ENCODE assay signal across 14 cellular contexts in the genomic region with DNA sequence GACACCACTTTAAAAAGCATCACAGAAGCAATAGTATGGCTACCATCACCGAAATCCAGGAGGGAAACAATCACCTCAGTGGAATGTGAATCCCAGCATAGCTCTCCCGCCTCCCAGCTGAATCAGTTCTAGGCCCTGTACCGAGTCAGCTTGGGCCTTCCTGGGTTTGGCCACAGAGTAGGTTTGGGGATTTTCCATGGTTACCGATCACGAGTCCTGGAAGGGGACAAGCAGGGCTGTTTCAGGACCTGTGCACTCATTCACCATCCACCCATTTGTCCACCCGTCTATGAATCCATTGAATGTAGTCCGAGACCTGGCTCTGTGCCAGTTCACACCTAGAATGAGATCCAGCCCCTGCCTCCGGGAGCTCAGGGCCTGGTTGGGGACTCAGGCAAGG.
A peak's percentile ranks its signal among the peaks of the same experiment; 100 is the strongest.
DNase-seq lines count a peak whose midpoint lies in the region; ATAC-seq and TF ChIP-seq lines count a peak whose summit lies in the region.
"Had no signal": no experiment of that assay in that cellular context is flagged by ENCODE, and none has a peak within 500 bp of the region (broad histone marks: within the 10 kb centered on the region; RNA-seq: fewer than 3 reads in every experiment).

No MANE protein-coding gene starts in this region.

- H4K20me1 ChIP-seq in PC-3 (ENCODE audit: low read length): no peaks in the 10 kb centered on the region

- no peaks in the 10 kb centered on the region for H3K27me3 ChIP-seq in PC-3 (ENCODE audit: low read length)

- no peaks in the 10 kb centered on the region for H3K36me3 ChIP-seq in PC-3 (ENCODE audit: low read depth, low read length)

- no peak overlapping the region for H3K4me3 ChIP-seq in PC-3 (ENCODE audit: low read length)
- H3K4me3 ChIP-seq in coronary artery: no peak overlapping the region
- H3K4me3 ChIP-seq: GM12878 had no signal

- POLR2A ChIA-PET in PC-3 (lab: Charles Lee; ENCODE audit: unreplicated experiment): no interaction called here

- no peak overlapping the region for H2AFZ ChIP-seq in PC-3 (ENCODE audit: low read length)

- BruUV-seq in PC-3 (replicated peaks; lab: Mats Ljungman, UMichigan): no TSS peak

- CTCF ChIA-PET in PC-3 (lab: Charles Lee): no interaction called here

- peaks cover 13% of the 10 kb centered on the region for H3K4me1 ChIP-seq in PC-3 (ENCODE audit: insufficient read depth, low read length)

- H3K9me2 ChIP-seq in PC-3 (replicated peaks; ENCODE audit: low read length): no peaks in the 10 kb centered on the region

- ATAC-seq in PC-3 (peak; percentile 44), GM21447 (IDR thresholded peaks at IDR 0.05; ENCODE audit: unreplicated experiment) (no peak)
- ATAC-seq: GM12878 had no signal

- TF ChIP-seq CTCF in PC-3 (conservative IDR thresholded peaks at IDR 0.05; ENCODE audit: low read depth, low read length) (no peak), coronary artery (IDR thresholded peaks at IDR 0.05) (no peak)

- DNase-seq in EL (peak; percentile 85), PC-3 (peak; percentile 59), coronary artery (ENCODE audit: low spot score) (no peak), renal cortical epithelial cell (ENCODE audit: low read depth) (peak; percentile 50), germinal center (ENCODE audit: low spot score) (no peak), NCI-H146 (lab: John Stamatoyannopoulos, UW) (no peak), NCI-H2107 (lab: John Stamatoyannopoulos, UW) (no peak)
- DNase-seq: activated CD4-positive, alpha-beta memory T cell treated with anti-CD3 and anti-CD28 coated beads, Interleukin-2, amount 10 ng/mL, durations not matched to agents 7 days and 5 days; activated naive CD4-positive, alpha-beta T cell; cortex of kidney; H9; KG1 had no signal

- intact Hi-C loops in PC-3 (cut with micrococcal nuclease): no loop called here

- H3K27ac ChIP-seq in PC-3 (ENCODE audit: low read length): no peak overlapping the region
- peak overlapping the region; percentile 95 to 98 for H3K27ac ChIP-seq in coronary artery

- H3K9ac ChIP-seq in PC-3 (ENCODE audit: low read length): no peak overlapping the region

- H3K9me3 ChIP-seq in PC-3 (ENCODE audit: low read length): no peaks in the 10 kb centered on the region

- no peaks in the 10 kb centered on the region for H3K79me2 ChIP-seq in PC-3 (ENCODE audit: low read length)

- no peak overlapping the region for H3K4me2 ChIP-seq in PC-3 (ENCODE audit: low read length)

- peaks cover 4% of the 10 kb centered on the region for H3F3A ChIP-seq in PC-3 (ENCODE audit: low read length, unreplicated experiment)

Comparison
In these comparisons a context has a peak if more than half of its experiments do, and no peak if none do; other contexts are left out.
1. DNase-seq: peak in EL (single experiment), PC-3 (single experiment) and renal cortical epithelial cell (single experiment); none in coronary artery (single experiment), germinal center (single experiment), NCI-H146 (single experiment) and NCI-H2107 (single experiment).